In the genomic region with DNA sequence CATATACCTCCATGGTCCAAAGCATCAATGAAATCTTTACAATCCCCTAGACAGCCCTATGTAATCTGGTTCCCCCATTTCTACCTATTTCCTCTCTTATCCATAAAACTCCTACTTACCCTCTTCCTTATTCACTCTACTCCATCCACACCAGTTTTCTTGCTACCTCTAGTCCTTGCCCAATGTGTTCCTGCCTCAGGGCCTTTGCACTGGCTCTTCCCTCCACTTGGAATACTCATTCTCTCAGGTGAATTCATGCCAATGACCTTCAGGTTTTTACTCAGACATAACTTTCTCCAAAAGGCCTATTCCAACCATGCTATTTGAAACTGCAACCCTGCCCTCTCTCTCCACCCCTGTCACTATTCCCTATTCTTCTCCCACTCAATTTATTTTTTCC, we compare ENCODE assay signal across 26 cellular contexts.
DNase-seq lines count a peak whose midpoint lies in the region; ATAC-seq, FAIRE-seq and TF ChIP-seq lines count a peak whose summit lies in the region.
"Had no signal": no experiment of that assay in that cellular context is flagged by ENCODE, and none has a peak within 500 bp of the region (broad histone marks: within the 10 kb centered on the region; RNA-seq: fewer than 3 reads in every experiment).

No MANE protein-coding gene starts in this region.

- no peak for DNase-seq in K562 (ENCODE audit: extremely low read depth in 1 of 4, low spot score in 3 of 4)
- DNase-seq in mesothelial cell of epicardium (ENCODE audit: low spot score in 2 of 2, unreplicated experiment in 2 of 2): no peak
- no peak for DNase-seq in type B pancreatic cell (ENCODE audit: extremely low spot score, unreplicated experiment)
- no peak for DNase-seq in GM12891 (ENCODE audit: insufficient read length, low spot score)
- no peak for DNase-seq in NCI-H524 (lab: John Stamatoyannopoulos, UW)
- DNase-seq in activated gamma-delta T cell treated with Interleukin-2 at 50 U/mL for 16 hours: no peak
- DNase-seq: C1 segment of cervical spinal cord; CD4-positive, alpha-beta memory T cell; COR-L47; GOT3; HCEC 1CT; Kasumi-1; MV-4-11; NCI-H1105; NCI-H1436 treated with DMSO at 0.1 percent for 48 hours; NCI-H187 treated with DMSO at 0.1 percent for 48 hours; NCI-H2107; NCI-H526; NCI-H82; NK-92 treated with Interleukin-12 subunit alpha and Interleukin-12 subunit beta, amount 100 ng/mL, for 24 hours; PC-9; RPMI8226; SHP77 had no signal

- H3K27me3 ChIP-seq in K562 (ENCODE audit: control insufficient read depth in 2 of 2, insufficient read depth in 2 of 2, low read length in 2 of 2): 0 out of 5 replicates have a peak, but pooled peaks cover 0 to 4% of the 10 kb centered on the region in 2 experiments

- H3K9me3 ChIP-seq in K562 (replicated peaks; ENCODE audit: control insufficient read depth, insufficient read depth, low read depth, low read length): no peaks in the 10 kb centered on the region
- H3K9me3 ChIP-seq: A549 had no signal

- ATAC-seq in K562: no peak
- ATAC-seq: A549 had no signal

- TF ChIP-seq POLR2A in K562 (conservative IDR thresholded peaks at IDR 0.05): no peak
- no peak for TF ChIP-seq POLR2A in GM12891 (IDR thresholded peaks at IDR 0.05; ENCODE audit: low read depth, low read length)

- TF ChIP-seq EP300 in K562 (IDR thresholded peaks at IDR 0.05; ENCODE audit: low read length): no peak

- FAIRE-seq in K562 (lab: Jason Lieb, UNC): no peak
- FAIRE-seq in GM12891 (lab: Jason Lieb, UNC): no peak
- FAIRE-seq: A549 had no signal

- CTCF ChIA-PET in K562 (lab: Yijun Ruan, JAX; ENCODE audit: low intra/inter-chr PET ratio): no interaction called here

- H3K4me3 Mint-ChIP-seq in IgD-negative memory B cell (no peak overlapping the region), mesothelial cell of epicardium (no peak overlapping the region), type B pancreatic cell (no peak overlapping the region)
- H3K4me3 Mint-ChIP-seq: CD4-positive, alpha-beta memory T cell had no signal

- H3K9ac ChIP-seq in K562 (ENCODE audit: insufficient read depth in 1 of 2, low read depth in 2 of 2, low read length in 2 of 2): no peak overlapping the region

- H3K9me1 ChIP-seq in K562 (ENCODE audit: control insufficient read depth, insufficient read depth, low read length): no peaks in the 10 kb centered on the region

- no peak for TF ChIP-seq RAD21 in K562 (CRISPR knock-in tag; conservative IDR thresholded peaks at IDR 0.05 in 1 of 2, IDR thresholded peaks at IDR 0.05 in 1 of 2)

- H3K27me3 Mint-ChIP-seq in IgD-negative memory B cell: peaks cover 2% of the 10 kb centered on the region
- no peaks in the 10 kb centered on the region for H3K27me3 Mint-ChIP-seq in mesothelial cell of epicardium (ENCODE audit: low read depth)
- H3K27me3 Mint-ChIP-seq in type B pancreatic cell: no peaks in the 10 kb centered on the region

- peaks cover 0 to 2% (median 1%) of the 10 kb centered on the region in 3 donors for H3K9me3 Mint-ChIP-seq in IgD-negative memory B cell
- peaks cover 10% of the 10 kb centered on the region for H3K9me3 Mint-ChIP-seq in mesothelial cell of epicardium
- H3K9me3 Mint-ChIP-seq in type B pancreatic cell: peaks cover 10% of the 10 kb centered on the region
- H3K9me3 Mint-ChIP-seq: CD4-positive, alpha-beta memory T cell had no signal

- H3K4me2 ChIP-seq in K562 (ENCODE audit: insufficient read depth, low read length): no peak overlapping the region
- H3K4me2 ChIP-seq: A549, PC-9 had no signal

- in situ Hi-C loops in K562 (cut with MboI): no loop called here

- peak overlapping the region in 2 of 3 donors; percentile 1 to 68 for H3K27ac Mint-ChIP-seq in IgD-negative memory B cell
- H3K27ac Mint-ChIP-seq in mesothelial cell of epicardium: peak overlapping the region; percentile 28
- peak overlapping the region; percentile 6 for H3K27ac Mint-ChIP-seq in type B pancreatic cell
- H3K27ac Mint-ChIP-seq: CD4-positive, alpha-beta memory T cell had no signal

- no peak for TF ChIP-seq CTCF in K562 (IDR thresholded peaks at IDR 0.05 in 2 of 3, conservative IDR thresholded peaks at IDR 0.05 in 1 of 3; ENCODE audit: insufficient read depth in 2 of 3, low read depth in 1 of 3, low read length in 3 of 3)
- TF ChIP-seq CTCF in mesothelial cell of epicardium (IDR thresholded peaks at IDR 0.05; ENCODE audit: unreplicated experiment): no peak
- no peak for TF ChIP-seq CTCF in type B pancreatic cell (conservative IDR thresholded peaks at IDR 0.05)

- POLR2A ChIA-PET in K562 (lab: Yijun Ruan, JAX): no interaction called here

- H3K4me1 Mint-ChIP-seq in IgD-negative memory B cell: peaks cover 0 to under 1% (median 0%) of the 10 kb centered on the region in 3 donors
- peaks cover 52% of the 10 kb centered on the region for H3K4me1 Mint-ChIP-seq in mesothelial cell of epicardium
- H3K4me1 Mint-ChIP-seq in type B pancreatic cell (ENCODE audit: unreplicated experiment): peaks cover 31% of the 10 kb centered on the region

- H3K4me1 ChIP-seq in K562 (replicated peaks in 1 of 2; ENCODE audit: control insufficient read depth in 2 of 2, insufficient read depth in 2 of 2, low read length in 2 of 2): no peaks in the 10 kb centered on the region
- H3K4me1 ChIP-seq: A549 had no signal

- H3K79me2 ChIP-seq in K562 (ENCODE audit: control insufficient read depth, insufficient read depth, low read length): no peaks in the 10 kb centered on the region

- H3K36me3 Mint-ChIP-seq in IgD-negative memory B cell (peaks cover 2% of the 10 kb centered on the region), mesothelial cell of epicardium (peaks cover 4% of the 10 kb centered on the region), type B pancreatic cell (peaks cover 4% of the 10 kb centered on the region)
- H3K36me3 Mint-ChIP-seq: CD4-positive, alpha-beta memory T cell had no signal

- BruUV-seq in K562 (replicated peaks; lab: Mats Ljungman, UMichigan): no TSS peak

- no peak overlapping the region for H3K27ac ChIP-seq in K562 (ENCODE audit: extremely low read depth, low read depth, low read length)
- H3K27ac ChIP-seq: A549, HL-60, PC-9 had no signal

- no peaks in the 10 kb centered on the region for H4K20me1 ChIP-seq in K562 (replicated peaks; ENCODE audit: control insufficient read depth, insufficient read depth, low read length)

- H3K4me3 ChIP-seq in K562: no peak overlapping the region
- H3K4me3 ChIP-seq: A549, PC-9 had no signal

- no peak overlapping the region for H2AFZ ChIP-seq in K562 (ENCODE audit: low read depth, low read length)
- H2AFZ ChIP-seq: PC-9 had no signal

- intact Hi-C loops in K562 (cut with micrococcal nuclease): no loop called here

- H3K36me3 ChIP-seq in K562 (ENCODE audit: control insufficient read depth, insufficient read depth, low read length): no peaks in the 10 kb centered on the region

TF ChIP-seq in K562, 482 proteins besides CTCF, POLR2A, EP300 and RAD21 (continues in another document):
- no peak for TF ChIP-seq HMGN3 (IDR thresholded peaks at IDR 0.05; ENCODE audit: borderline replicate concordance, extremely low read depth, insufficient read length, low read depth, low read length)
- TF ChIP-seq, protein P1, sequence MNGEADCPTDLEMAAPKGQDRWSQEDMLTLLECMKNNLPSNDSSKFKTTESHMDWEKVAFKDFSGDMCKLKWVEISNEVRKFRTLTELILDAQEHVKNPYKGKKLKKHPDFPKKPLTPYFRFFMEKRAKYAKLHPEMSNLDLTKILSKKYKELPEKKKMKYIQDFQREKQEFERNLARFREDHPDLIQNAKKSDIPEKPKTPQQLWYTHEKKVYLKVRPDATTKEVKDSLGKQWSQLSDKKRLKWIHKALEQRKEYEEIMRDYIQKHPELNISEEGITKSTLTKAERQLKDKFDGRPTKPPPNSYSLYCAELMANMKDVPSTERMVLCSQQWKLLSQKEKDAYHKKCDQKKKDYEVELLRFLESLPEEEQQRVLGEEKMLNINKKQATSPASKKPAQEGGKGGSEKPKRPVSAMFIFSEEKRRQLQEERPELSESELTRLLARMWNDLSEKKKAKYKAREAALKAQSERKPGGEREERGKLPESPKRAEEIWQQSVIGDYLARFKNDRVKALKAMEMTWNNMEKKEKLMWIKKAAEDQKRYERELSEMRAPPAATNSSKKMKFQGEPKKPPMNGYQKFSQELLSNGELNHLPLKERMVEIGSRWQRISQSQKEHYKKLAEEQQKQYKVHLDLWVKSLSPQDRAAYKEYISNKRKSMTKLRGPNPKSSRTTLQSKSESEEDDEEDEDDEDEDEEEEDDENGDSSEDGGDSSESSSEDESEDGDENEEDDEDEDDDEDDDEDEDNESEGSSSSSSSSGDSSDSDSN (IDR thresholded peaks at IDR 0.05; ENCODE audit: borderline replicate concordance in 1 of 2, low read depth in 2 of 2, low read length in 2 of 2): no peak
- no peak for TF ChIP-seq SUPT5H (IDR thresholded peaks at IDR 0.05)
- peak; percentile 29 for TF ChIP-seq RBM25 (IDR thresholded peaks at IDR 0.05; ENCODE audit: low read depth, low read length, severe bottlenecking)
- no peak for TF ChIP-seq STAG1 (CRISPR knock-in tag; IDR thresholded peaks at IDR 0.05; ENCODE audit: borderline replicate concordance)
- TF ChIP-seq ZNF830 (CRISPR knock-in tag; IDR thresholded peaks at IDR 0.05): no peak

TF ChIP-seq in GM12891, 5 proteins besides CTCF, POLR2A, EP300 and RAD21:
- no peak for TF ChIP-seq TAF1 (IDR thresholded peaks at IDR 0.05; ENCODE audit: low read depth, low read length)
- no peak for TF ChIP-seq POU2F2 (IDR thresholded peaks at IDR 0.05; ENCODE audit: low read depth, low read length)
- TF ChIP-seq PAX5 (IDR thresholded peaks at IDR 0.05; ENCODE audit: insufficient read depth, low read length, severe bottlenecking): no peak
- no peak for TF ChIP-seq SPI1 (IDR thresholded peaks at IDR 0.05; ENCODE audit: low read depth, low read length)
- TF ChIP-seq POLR2AphosphoS5 (IDR thresholded peaks at IDR 0.05; ENCODE audit: low read depth, low read length): no peak
TF ChIP-seq in GM12891: peak in this region for 0.
